24 cellular contexts compared by ENCODE assay signal in the genomic region with DNA sequence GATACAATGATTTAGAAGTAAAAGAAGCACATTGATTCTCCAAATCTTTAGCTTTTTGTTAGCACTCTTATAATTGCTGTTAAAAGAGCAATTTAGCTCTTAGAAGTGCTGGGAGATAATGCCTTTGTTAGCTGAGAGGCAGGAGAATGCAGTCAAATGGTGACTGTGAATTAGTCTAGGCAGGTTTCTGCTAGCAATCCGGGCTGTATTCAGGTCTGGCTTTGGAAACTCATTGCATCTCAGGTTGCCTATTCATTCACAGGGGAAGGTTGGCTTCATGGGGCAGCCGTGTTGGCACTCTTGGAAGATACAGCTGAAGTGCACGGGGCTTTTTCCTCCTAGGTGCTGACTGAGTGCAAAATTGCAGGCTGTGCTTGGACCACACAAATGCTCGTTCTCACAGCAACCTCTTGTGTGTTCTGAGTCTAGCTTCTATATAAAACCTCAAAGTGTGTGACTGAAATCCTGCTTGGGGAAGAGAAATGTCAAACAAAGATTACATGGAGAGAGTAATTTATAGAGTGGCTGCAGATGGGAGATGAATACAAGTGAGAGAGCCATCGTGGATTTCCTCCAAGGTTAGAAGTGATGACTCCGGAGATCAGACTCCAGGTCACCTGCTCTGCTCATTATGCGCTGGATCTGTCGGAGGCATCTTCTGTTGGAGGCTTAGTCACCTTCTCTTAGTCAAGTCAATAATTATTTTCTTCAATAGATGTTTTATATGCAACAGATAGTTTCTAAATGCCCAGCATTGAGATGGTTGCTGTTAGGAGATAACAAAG.
DNase-seq lines count a peak whose midpoint lies in the region; ATAC-seq, FAIRE-seq and TF ChIP-seq lines count a peak whose summit lies in the region.
"Had no signal": no experiment of that assay in that cellular context is flagged by ENCODE, and none has a peak within 500 bp of the region (broad histone marks: within the 10 kb centered on the region; RNA-seq: fewer than 3 reads in every experiment).

No MANE protein-coding gene starts in this region.

- no peaks in the 10 kb centered on the region for H3K27me3 ChIP-seq in keratinocyte (ENCODE audit: control insufficient read depth, extremely low read depth, insufficient read depth, low read length)
- no peaks in the 10 kb centered on the region for H3K27me3 ChIP-seq in transverse colon
- no peaks in the 10 kb centered on the region for H3K27me3 ChIP-seq in pancreas
- H3K27me3 ChIP-seq: body of pancreas, colonic mucosa, right lobe of liver, SJCRH30 had no signal

- intact Hi-C loops in transverse colon (cut with DNase I; ENCODE audit: low total_unique reads) (no loop called here), pancreas (cut with DNase I) (no loop called here), posterior cingulate gyrus (cut with DNase I) (no loop called here)

- no peak overlapping the region for H3K4me2 ChIP-seq in keratinocyte (ENCODE audit: control insufficient read depth, extremely low read depth, insufficient read depth, low read depth, low read length)

- peak overlapping the region; percentile 13 for H2AFZ ChIP-seq in keratinocyte (ENCODE audit: control insufficient read depth, low read length)

- TF ChIP-seq CTCF in keratinocyte (optimal IDR thresholded peaks at IDR 0.05 in 1 of 3, IDR thresholded peaks at IDR 0.05 in 1 of 3, conservative IDR thresholded peaks at IDR 0.05 in 1 of 3; ENCODE audit: extremely low read depth in 1 of 3, insufficient read depth in 2 of 3, low read length in 3 of 3) = no peak
- TF ChIP-seq CTCF in transverse colon (IDR thresholded peaks at IDR 0.05) = no peak
- TF ChIP-seq CTCF in pancreas (IDR thresholded peaks at IDR 0.05) = no peak

- no peak for FAIRE-seq in keratinocyte (lab: Jason Lieb, UNC)
- FAIRE-seq in pancreas (lab: Jason Lieb, UNC) = no peak
- FAIRE-seq: endometrium, GM19239 had no signal

- DNase-seq in GM04503 (ENCODE audit: low read depth) (peak; percentile 30), NCI-H1105 treated with DMSO at 0.1 percent for 48 hours (lab: John Stamatoyannopoulos, UW) (peak; percentile 90), NCI-H69 (lab: John Stamatoyannopoulos, UW) (peak; percentile 64), keratinocyte (ENCODE audit: low read depth, low spot score) (no peak), transverse colon (no peak), pancreas (no peak), posterior cingulate gyrus (no peak)
- no peak for DNase-seq in stimulated activated naive CD4-positive, alpha-beta T cell (lab: John Stamatoyannopoulos, UW)
- DNase-seq: activated CD8-positive, alpha-beta memory T cell treated with anti-CD3 and anti-CD28 coated beads for 24 hours; activated naive CD8-positive, alpha-beta T cell treated with anti-CD3 and anti-CD28 coated beads, Interleukin-2, amount 10 ng/mL, durations not matched to agents 7 days and 5 days; body of pancreas; colonic mucosa; DMS79 treated with DMSO at 0.1 percent for 48 hours; Karpas-422; left ventricle myocardium inferior; NCI-H526 treated with DMSO at 0.1 percent for 48 hours; occipital lobe; right lobe of liver; SJCRH30; stimulated activated naive CD8-positive, alpha-beta T cell treated with anti-CD3 and anti-CD28 coated beads, Interleukin-15, amount 100 ng/mL, for 72 hours; T-helper 2 cell; WERI-Rb-1 had no signal

- H3K4me3 ChIP-seq in keratinocyte (ENCODE audit: control insufficient read depth in 2 of 3, extremely low read depth in 1 of 3, insufficient read depth in 2 of 3, low read depth in 1 of 3, low read length in 3 of 3) (no peak overlapping the region), transverse colon (no peak overlapping the region), pancreas (no peak overlapping the region)
- H3K4me3 ChIP-seq: body of pancreas, colonic mucosa, left ventricle myocardium inferior, right lobe of liver, SJCRH30 had no signal

- no peak overlapping the region for H3K9ac ChIP-seq in keratinocyte (ENCODE audit: control insufficient read depth, extremely low read depth, insufficient read depth, low read length)

- no peak overlapping the region for H3K27ac ChIP-seq in keratinocyte (ENCODE audit: control insufficient read depth, insufficient read depth, low read length)
- no peak overlapping the region for H3K27ac ChIP-seq in transverse colon
- H3K27ac ChIP-seq in pancreas = no peak overlapping the region
- H3K27ac ChIP-seq: body of pancreas, colonic mucosa, left ventricle myocardium inferior, right lobe of liver, SJCRH30, WERI-Rb-1 had no signal

- H3K79me2 ChIP-seq in keratinocyte (ENCODE audit: control insufficient read depth, insufficient read depth, low read length) = no peaks in the 10 kb centered on the region

- TF ChIP-seq POLR2A in transverse colon (IDR thresholded peaks at IDR 0.05) = no peak

- 10 to 62% methylated on average over 3 to 8 of the region's 8 CpGs for WGBS in transverse colon (ENCODE audit: low coverage in 1 of 2), 2 donors
- 50 to 56% methylated on average over 8 of the region's 8 CpGs for WGBS in pancreas, 2 donors

- ATAC-seq in pancreas = no peak
- ATAC-seq: body of pancreas; right lobe of liver; stimulated activated naive CD8-positive, alpha-beta T cell treated with anti-CD3 and anti-CD28 coated beads, Interleukin-15, amount 100 ng/mL, for 72 hours had no signal

- in situ Hi-C loops in transverse colon (cut with MboI; ENCODE audit: low pct_ligation_motif_present in 1 of 4, low pct_unique_long_range_greater_than_20kb in 1 of 4, low sequenced_read_pairs in 3 of 4) = no loop called here

- no peaks in the 10 kb centered on the region for H3K9me3 ChIP-seq in keratinocyte (ENCODE audit: control insufficient read depth, low read depth, low read length)
- no peaks in the 10 kb centered on the region for H3K9me3 ChIP-seq in transverse colon
- no peaks in the 10 kb centered on the region for H3K9me3 ChIP-seq in pancreas
- H3K9me3 ChIP-seq: body of pancreas, colonic mucosa, left ventricle myocardium inferior, right lobe of liver, SJCRH30 had no signal

- peaks cover 11% of the 10 kb centered on the region for H3K4me1 ChIP-seq in keratinocyte (ENCODE audit: control insufficient read depth, extremely low read depth, insufficient read depth, low read length)
- no peaks in the 10 kb centered on the region for H3K4me1 ChIP-seq in transverse colon
- no peaks in the 10 kb centered on the region for H3K4me1 ChIP-seq in pancreas
- H3K4me1 ChIP-seq: body of pancreas, colonic mucosa, left ventricle myocardium inferior, right lobe of liver, SJCRH30 had no signal

- no peaks in the 10 kb centered on the region for H3K9me1 ChIP-seq in keratinocyte (ENCODE audit: control insufficient read depth, extremely low read depth, insufficient read depth, low read length)

- no peak for TF ChIP-seq EP300 in transverse colon (IDR thresholded peaks at IDR 0.05; ENCODE audit: low read depth)

- no peaks in the 10 kb centered on the region for H4K20me1 ChIP-seq in keratinocyte (ENCODE audit: control insufficient read depth, extremely low read depth, insufficient read depth, low read length)

- dilution Hi-C loops in keratinocyte (cut with MboI; ENCODE audit: extremely low pct_ligation_motif_present, low sequenced_read_pairs) = no loop called here

- H3K36me3 ChIP-seq in keratinocyte (ENCODE audit: control insufficient read depth in 2 of 2, extremely low read depth in 1 of 2, insufficient read depth in 2 of 2, low read length in 2 of 2) = no peaks in the 10 kb centered on the region
- H3K36me3 ChIP-seq in transverse colon = no peaks in the 10 kb centered on the region
- no peaks in the 10 kb centered on the region for H3K36me3 ChIP-seq in pancreas
- H3K36me3 ChIP-seq: colonic mucosa, left ventricle myocardium inferior, right lobe of liver, SJCRH30, WERI-Rb-1 had no signal

Comparison
In these comparisons a context has a peak if more than half of its experiments do, and no peak if none do; other contexts are left out.
1. DNase-seq: peak in GM04503 (single experiment), NCI-H1105 treated with DMSO at 0.1 percent for 48 hours (single experiment) and NCI-H69 (single experiment); none in keratinocyte (single experiment), transverse colon (single experiment), pancreas (0 of 6), stimulated activated naive CD4-positive, alpha-beta T cell (0 of 6) and posterior cingulate gyrus (0 of 10).